8 cellular contexts compared by ENCODE assay signal in the genomic region with DNA sequence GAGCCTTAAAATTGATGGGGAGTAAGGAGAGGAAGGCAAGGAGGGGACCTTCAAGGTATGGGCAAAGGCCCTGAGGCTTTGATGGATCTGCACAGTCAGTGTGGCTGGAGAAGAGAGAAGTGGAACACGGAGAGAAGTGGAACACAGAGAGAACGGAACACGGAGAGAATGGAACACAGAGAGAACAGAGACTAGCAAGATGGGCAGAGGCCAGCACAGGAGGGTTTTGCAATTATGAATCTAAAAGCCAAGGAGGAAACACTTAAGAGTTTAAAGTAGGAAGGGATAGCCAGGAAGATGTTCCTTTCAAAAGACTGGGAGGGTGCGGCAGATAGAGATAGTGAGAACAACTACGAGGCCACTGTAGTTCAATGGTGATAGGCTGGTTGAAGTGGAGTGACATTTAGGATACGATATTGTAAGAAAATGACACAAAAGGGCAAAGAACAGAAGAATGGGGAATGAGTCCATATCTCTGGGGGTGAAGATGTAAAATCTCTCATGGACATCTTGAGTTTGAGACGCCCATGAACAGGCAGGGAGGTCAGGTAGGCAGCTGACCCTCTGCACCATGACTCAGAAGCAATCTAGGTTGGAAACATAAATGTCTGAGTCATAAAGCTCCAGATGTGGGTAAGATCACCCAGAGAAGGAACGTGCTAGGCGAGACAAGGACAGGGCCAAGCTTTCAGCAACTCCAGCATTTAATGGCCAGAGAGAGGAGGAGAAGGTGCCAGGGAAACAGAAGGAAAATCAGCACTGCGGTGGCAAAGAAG. TPM values are rescaled to one million over a fixed set of nuclear protein-coding genes. Genes with fewer than 3 reads are reported as not detected.
DNase-seq lines count a peak whose midpoint lies in the region; ATAC-seq, FAIRE-seq and TF ChIP-seq lines count a peak whose summit lies in the region.

No MANE protein-coding gene starts in this region.

- no peak for ATAC-seq in Right ventricle myocardium inferior
- ATAC-seq in lower lobe of right lung = peak in 1 of 2 donors; percentile 48
- no peak for ATAC-seq in HG03354 (IDR thresholded peaks at IDR 0.05; ENCODE audit: poor library complexity, severe bottlenecking, unreplicated experiment)
- no peak for ATAC-seq in GM21529 (IDR thresholded peaks at IDR 0.05; ENCODE audit: unreplicated experiment)

- TF ChIP-seq CTCF in cardiac muscle cell (IDR thresholded peaks at IDR 0.05; ENCODE audit: low read depth, low read length) (no peak), astrocyte of the spinal cord (IDR thresholded peaks at IDR 0.05; ENCODE audit: low read depth, low read length) (no peak), lower lobe of right lung (IDR thresholded peaks at IDR 0.05) (no peak)

- H3K4me1 ChIP-seq in cardiac muscle cell (ENCODE audit: low read depth) (peaks cover 6% of the 10 kb centered on the region), lower lobe of right lung (peaks cover 67% of the 10 kb centered on the region)

- H3K9me3 ChIP-seq in cardiac muscle cell (ENCODE audit: low read depth) (no peaks in the 10 kb centered on the region), lower lobe of right lung (no peaks in the 10 kb centered on the region)

- FAIRE-seq in urothelium cell line (lab: Jason Lieb, UNC) = peak; percentile 61

- H3K27me3 ChIP-seq in cardiac muscle cell = no peaks in the 10 kb centered on the region
- H3K27me3 ChIP-seq in lower lobe of right lung (ENCODE audit: low read depth) = no peaks in the 10 kb centered on the region

- peak overlapping the region; percentile 63 for H3K27ac ChIP-seq in cardiac muscle cell
- peak overlapping the region; percentile 58 for H3K27ac ChIP-seq in lower lobe of right lung

- H3K36me3 ChIP-seq in cardiac muscle cell = no peaks in the 10 kb centered on the region
- peaks cover 9% of the 10 kb centered on the region for H3K36me3 ChIP-seq in lower lobe of right lung

- in situ Hi-C loops in astrocyte of the spinal cord (cut with HindIII; ENCODE audit: low sequenced_read_pairs) = no loop called here

- no peak overlapping the region for H3K4me3 ChIP-seq in cardiac muscle cell
- no peak overlapping the region for H3K4me3 ChIP-seq in astrocyte of the spinal cord (ENCODE audit: low read depth, low read length)
- no peak overlapping the region for H3K4me3 ChIP-seq in lower lobe of right lung

- DNase-seq in cardiac muscle cell (ENCODE audit: low read depth in 1 of 2, low spot score in 1 of 2) (peak in 1 of 2 donors; percentile 81), Right ventricle myocardium inferior (ENCODE audit: missing footprints) (no peak), astrocyte of the spinal cord (ENCODE audit: low read depth, low spot score) (peak; percentile 87), lower lobe of right lung (no peak), urothelium cell line (ENCODE audit: low spot score) (peak; percentile 93), NOMO-1 treated with dmso at 0.1 percent for 144 hours (lab: John Stamatoyannopoulos, UW; ENCODE audit: unreplicated experiment) (no peak)

- intact Hi-C loops in Right ventricle myocardium inferior (cut with DNase I) (no loop called here), lower lobe of right lung (cut with DNase I) (no loop called here)

RNA-seq across cellular contexts. Expression of gene ZMYND8, which starts 25.4 kb away (rescaled TPM):
- 33.0 and 45.0 TPM in 2 replicates for total RNA-seq in cardiac muscle cell
- polyA plus RNA-seq in cardiac muscle cell = 27.5 and 27.6 TPM in 2 replicates
- total RNA-seq in Right ventricle myocardium inferior = 36.1 TPM
- 57.6 TPM for total RNA-seq in lower lobe of right lung

Comparison
In these comparisons a context has a peak if more than half of its experiments do, and no peak if none do; other contexts are left out.
1. DNase-seq: peak in astrocyte of the spinal cord (single experiment) and urothelium cell line (single experiment); none in Right ventricle myocardium inferior (single experiment), lower lobe of right lung (single experiment) and NOMO-1 treated with dmso at 0.1 percent for 144 hours (single experiment).